ENCODE assay signal across 1 cellular context in genomic region chr2:162317058-162317742, GRCh38.
TF ChIP-seq lines count a peak whose summit lies in the region.

No MANE protein-coding gene starts in this region.

TF ChIP-seq in GM12878, 131 proteins besides CTCF, POLR2A, EP300 and RAD21 (continued from another document):
- TF ChIP-seq, protein P1, sequence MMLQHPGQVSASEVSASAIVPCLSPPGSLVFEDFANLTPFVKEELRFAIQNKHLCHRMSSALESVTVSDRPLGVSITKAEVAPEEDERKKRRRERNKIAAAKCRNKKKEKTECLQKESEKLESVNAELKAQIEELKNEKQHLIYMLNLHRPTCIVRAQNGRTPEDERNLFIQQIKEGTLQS (IDR thresholded peaks at IDR 0.05; ENCODE audit: borderline replicate concordance, extremely low read depth, low read depth, low read length) = no peak
- TF ChIP-seq, protein P2, sequence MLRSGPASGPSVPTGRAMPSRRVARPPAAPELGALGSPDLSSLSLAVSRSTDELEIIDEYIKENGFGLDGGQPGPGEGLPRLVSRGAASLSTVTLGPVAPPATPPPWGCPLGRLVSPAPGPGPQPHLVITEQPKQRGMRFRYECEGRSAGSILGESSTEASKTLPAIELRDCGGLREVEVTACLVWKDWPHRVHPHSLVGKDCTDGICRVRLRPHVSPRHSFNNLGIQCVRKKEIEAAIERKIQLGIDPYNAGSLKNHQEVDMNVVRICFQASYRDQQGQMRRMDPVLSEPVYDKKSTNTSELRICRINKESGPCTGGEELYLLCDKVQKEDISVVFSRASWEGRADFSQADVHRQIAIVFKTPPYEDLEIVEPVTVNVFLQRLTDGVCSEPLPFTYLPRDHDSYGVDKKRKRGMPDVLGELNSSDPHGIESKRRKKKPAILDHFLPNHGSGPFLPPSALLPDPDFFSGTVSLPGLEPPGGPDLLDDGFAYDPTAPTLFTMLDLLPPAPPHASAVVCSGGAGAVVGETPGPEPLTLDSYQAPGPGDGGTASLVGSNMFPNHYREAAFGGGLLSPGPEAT (IDR thresholded peaks at IDR 0.05; ENCODE audit: low read depth) = 0 out of 2 replicates have a peak, but pooled peaks have one; percentile 6
- TF ChIP-seq MLLT1 (IDR thresholded peaks at IDR 0.05) = no peak
- no peak for TF ChIP-seq CREB1 (IDR thresholded peaks at IDR 0.05; ENCODE audit: low read depth)
- no peak for TF ChIP-seq ZNF24 (IDR thresholded peaks at IDR 0.05)
- TF ChIP-seq KLF5 (IDR thresholded peaks at IDR 0.05; ENCODE audit: partially characterized antibody) = no peak
- peak; percentile 64; the same call in 1 of the 2 replicates for TF ChIP-seq SIN3A (IDR thresholded peaks at IDR 0.05; ENCODE audit: low read depth, low read length)
- TF ChIP-seq, protein P3, sequence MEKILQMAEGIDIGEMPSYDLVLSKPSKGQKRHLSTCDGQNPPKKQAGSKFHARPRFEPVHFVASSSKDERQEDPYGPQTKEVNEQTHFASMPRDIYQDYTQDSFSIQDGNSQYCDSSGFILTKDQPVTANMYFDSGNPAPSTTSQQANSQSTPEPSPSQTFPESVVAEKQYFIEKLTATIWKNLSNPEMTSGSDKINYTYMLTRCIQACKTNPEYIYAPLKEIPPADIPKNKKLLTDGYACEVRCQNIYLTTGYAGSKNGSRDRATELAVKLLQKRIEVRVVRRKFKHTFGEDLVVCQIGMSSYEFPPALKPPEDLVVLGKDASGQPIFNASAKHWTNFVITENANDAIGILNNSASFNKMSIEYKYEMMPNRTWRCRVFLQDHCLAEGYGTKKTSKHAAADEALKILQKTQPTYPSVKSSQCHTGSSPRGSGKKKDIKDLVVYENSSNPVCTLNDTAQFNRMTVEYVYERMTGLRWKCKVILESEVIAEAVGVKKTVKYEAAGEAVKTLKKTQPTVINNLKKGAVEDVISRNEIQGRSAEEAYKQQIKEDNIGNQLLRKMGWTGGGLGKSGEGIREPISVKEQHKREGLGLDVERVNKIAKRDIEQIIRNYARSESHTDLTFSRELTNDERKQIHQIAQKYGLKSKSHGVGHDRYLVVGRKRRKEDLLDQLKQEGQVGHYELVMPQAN (conservative IDR thresholded peaks at IDR 0.05) = peak; percentile 42; the same call in 1 of the 2 replicates
- no peak for TF ChIP-seq IRF5 (IDR thresholded peaks at IDR 0.05; ENCODE audit: borderline replicate concordance)
- TF ChIP-seq MXI1 (IDR thresholded peaks at IDR 0.05; ENCODE audit: low read depth, low read length) = 0 out of 2 replicates have a peak, but pooled peaks have one; percentile 38
- TF ChIP-seq, protein P4, sequence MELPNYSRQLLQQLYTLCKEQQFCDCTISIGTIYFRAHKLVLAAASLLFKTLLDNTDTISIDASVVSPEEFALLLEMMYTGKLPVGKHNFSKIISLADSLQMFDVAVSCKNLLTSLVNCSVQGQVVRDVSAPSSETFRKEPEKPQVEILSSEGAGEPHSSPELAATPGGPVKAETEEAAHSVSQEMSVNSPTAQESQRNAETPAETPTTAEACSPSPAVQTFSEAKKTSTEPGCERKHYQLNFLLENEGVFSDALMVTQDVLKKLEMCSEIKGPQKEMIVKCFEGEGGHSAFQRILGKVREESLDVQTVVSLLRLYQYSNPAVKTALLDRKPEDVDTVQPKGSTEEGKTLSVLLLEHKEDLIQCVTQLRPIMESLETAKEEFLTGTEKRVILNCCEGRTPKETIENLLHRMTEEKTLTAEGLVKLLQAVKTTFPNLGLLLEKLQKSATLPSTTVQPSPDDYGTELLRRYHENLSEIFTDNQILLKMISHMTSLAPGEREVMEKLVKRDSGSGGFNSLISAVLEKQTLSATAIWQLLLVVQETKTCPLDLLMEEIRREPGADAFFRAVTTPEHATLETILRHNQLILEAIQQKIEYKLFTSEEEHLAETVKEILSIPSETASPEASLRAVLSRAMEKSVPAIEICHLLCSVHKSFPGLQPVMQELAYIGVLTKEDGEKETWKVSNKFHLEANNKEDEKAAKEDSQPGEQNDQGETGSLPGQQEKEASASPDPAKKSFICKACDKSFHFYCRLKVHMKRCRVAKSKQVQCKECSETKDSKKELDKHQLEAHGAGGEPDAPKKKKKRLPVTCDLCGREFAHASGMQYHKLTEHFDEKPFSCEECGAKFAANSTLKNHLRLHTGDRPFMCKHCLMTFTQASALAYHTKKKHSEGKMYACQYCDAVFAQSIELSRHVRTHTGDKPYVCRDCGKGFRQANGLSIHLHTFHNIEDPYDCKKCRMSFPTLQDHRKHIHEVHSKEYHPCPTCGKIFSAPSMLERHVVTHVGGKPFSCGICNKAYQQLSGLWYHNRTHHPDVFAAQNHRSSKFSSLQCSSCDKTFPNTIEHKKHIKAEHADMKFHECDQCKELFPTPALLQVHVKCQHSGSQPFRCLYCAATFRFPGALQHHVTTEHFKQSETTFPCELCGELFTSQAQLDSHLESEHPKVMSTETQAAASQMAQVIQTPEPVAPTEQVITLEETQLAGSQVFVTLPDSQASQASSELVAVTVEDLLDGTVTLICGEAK (IDR thresholded peaks at IDR 0.05; ENCODE audit: borderline replicate concordance) = peak; percentile 99
- TF ChIP-seq, protein P5, sequence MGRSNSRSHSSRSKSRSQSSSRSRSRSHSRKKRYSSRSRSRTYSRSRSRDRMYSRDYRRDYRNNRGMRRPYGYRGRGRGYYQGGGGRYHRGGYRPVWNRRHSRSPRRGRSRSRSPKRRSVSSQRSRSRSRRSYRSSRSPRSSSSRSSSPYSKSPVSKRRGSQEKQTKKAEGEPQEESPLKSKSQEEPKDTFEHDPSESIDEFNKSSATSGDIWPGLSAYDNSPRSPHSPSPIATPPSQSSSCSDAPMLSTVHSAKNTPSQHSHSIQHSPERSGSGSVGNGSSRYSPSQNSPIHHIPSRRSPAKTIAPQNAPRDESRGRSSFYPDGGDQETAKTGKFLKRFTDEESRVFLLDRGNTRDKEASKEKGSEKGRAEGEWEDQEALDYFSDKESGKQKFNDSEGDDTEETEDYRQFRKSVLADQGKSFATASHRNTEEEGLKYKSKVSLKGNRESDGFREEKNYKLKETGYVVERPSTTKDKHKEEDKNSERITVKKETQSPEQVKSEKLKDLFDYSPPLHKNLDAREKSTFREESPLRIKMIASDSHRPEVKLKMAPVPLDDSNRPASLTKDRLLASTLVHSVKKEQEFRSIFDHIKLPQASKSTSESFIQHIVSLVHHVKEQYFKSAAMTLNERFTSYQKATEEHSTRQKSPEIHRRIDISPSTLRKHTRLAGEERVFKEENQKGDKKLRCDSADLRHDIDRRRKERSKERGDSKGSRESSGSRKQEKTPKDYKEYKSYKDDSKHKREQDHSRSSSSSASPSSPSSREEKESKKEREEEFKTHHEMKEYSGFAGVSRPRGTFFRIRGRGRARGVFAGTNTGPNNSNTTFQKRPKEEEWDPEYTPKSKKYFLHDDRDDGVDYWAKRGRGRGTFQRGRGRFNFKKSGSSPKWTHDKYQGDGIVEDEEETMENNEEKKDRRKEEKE (IDR thresholded peaks at IDR 0.05) = no peak
